Comparison of ENCODE assay signal across 16 cellular contexts in the genomic region with DNA sequence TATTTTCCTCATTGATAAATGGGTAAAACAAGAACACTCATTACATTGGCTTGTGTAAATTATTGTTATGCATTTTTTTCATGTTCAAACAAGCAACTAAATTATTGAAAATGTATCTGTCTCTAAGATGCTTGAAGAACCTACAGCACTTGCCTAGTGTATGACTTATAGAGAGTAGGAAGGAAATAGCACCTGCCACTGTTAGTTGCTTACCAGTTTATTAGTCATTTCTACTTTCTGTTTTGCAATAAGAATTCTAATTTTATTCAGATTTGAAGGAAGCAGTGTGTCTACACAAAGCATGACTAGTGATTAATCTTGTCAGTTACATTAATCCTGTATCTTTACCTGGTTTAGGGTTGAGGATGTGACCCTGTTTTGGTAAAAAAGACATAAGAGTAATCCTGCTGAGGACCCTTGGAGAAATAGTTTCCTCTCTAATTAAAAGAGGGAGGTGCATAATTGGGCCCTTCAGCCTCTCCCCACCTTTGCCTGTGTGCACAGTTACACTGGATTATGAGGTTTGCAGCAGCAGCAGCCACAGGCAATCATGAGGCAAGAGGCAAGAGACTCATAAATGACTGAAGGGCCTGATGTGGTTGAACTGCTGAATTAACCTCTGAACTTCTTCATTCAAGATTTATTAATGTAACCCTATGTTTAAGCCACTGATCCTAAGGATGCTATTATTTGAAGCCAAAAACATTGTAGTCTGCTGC.
"Had no signal": no experiment of that assay in that cellular context is flagged by ENCODE, and none has a peak within 500 bp of the region (broad histone marks: within the 10 kb centered on the region; RNA-seq: fewer than 3 reads in every experiment).

No MANE protein-coding gene starts in this region.

- FAIRE-seq: frontal cortex had no signal

- H3K4me3 ChIP-seq: breast epithelium, heart left ventricle, psoas muscle, right lobe of liver, suprapubic skin had no signal

- H3K27me3 ChIP-seq: breast epithelium, heart left ventricle, right lobe of liver, suprapubic skin had no signal

- H3K4me1 ChIP-seq: breast epithelium, psoas muscle, right lobe of liver, suprapubic skin had no signal

- H3K36me3 ChIP-seq: breast epithelium, heart left ventricle, right lobe of liver, suprapubic skin had no signal

- ATAC-seq: activated CD4-positive, CD25-positive, alpha-beta regulatory T cell treated with anti-CD3 and anti-CD28 coated beads, Interleukin-2, amount 50 U/mL, for 24 hours; effector memory CD8-positive, alpha-beta T cell; heart left ventricle; psoas muscle; right lobe of liver had no signal

- H3K9me3 ChIP-seq: breast epithelium, heart left ventricle, psoas muscle, right lobe of liver, suprapubic skin had no signal

- DNase-seq: activated CD4-positive, alpha-beta T cell treated with anti-CD3 and anti-CD28 coated beads, Interleukin-2, amount 50 U/mL, for 1 hour; activated naive CD4-positive, alpha-beta T cell; activated naive CD8-positive, alpha-beta T cell treated with anti-CD3 and anti-CD28 coated beads, Interleukin-2, amount 10 ng/mL, durations not matched to agents 7 days and 5 days; dermis blood vessel endothelial cell; effector memory CD8-positive, alpha-beta T cell; heart left ventricle; immature natural killer cell; psoas muscle; right lobe of liver; T-helper 9 cell; trophoblast cell had no signal

- H3K27ac ChIP-seq: breast epithelium, epithelial cell of prostate, heart left ventricle, psoas muscle, right lobe of liver, suprapubic skin had no signal
